ENCODE assay signal across 18 cellular contexts in the genomic region with DNA sequence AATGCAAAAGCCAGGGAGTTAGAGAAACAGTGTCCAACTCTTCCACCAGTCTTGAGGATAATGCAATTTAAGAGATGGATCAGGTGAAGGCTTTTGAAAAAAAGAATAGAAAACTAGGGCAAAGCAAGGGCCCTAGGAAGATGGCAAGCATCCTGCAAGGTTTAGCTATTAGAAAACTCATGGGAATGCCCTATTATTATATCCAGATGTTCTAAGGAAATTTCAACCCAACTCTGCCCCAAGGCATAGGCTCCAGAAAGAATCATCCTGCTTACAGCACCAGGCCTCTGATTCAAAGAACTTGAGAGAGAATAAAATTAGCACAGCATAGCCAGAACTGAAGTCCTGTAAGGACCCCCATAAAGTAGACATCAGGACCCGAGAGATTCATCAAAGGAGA.
DNase-seq lines count a peak whose midpoint lies in the region; ATAC-seq and TF ChIP-seq lines count a peak whose summit lies in the region.
"Had no signal": no experiment of that assay in that cellular context is flagged by ENCODE, and none has a peak within 500 bp of the region (broad histone marks: within the 10 kb centered on the region; RNA-seq: fewer than 3 reads in every experiment).

No MANE protein-coding gene starts in this region.

- no peak overlapping the region for H3K4me3 Mint-ChIP-seq in glutamatergic neuron (ENCODE audit: unreplicated experiment)
- H3K4me3 Mint-ChIP-seq: CD4-positive, CD25-positive, alpha-beta regulatory T cell; CD8-positive, alpha-beta memory T cell; H9 had no signal

- H3K27me3 Mint-ChIP-seq in glutamatergic neuron (ENCODE audit: unreplicated experiment) = peaks cover 2% of the 10 kb centered on the region

- no peak overlapping the region for H3K27ac Mint-ChIP-seq in glutamatergic neuron (ENCODE audit: unreplicated experiment)
- H3K27ac Mint-ChIP-seq: CD4-positive, CD25-positive, alpha-beta regulatory T cell; CD8-positive, alpha-beta memory T cell; H9 had no signal

- no peaks in the 10 kb centered on the region for H3K36me3 ChIP-seq in adipocyte (ENCODE audit: control insufficient read depth, insufficient read depth, low read length, severe bottlenecking)
- H3K36me3 ChIP-seq: BE2C had no signal

- no peak for ATAC-seq in HG02678 (IDR thresholded peaks at IDR 0.05; ENCODE audit: unreplicated experiment)
- ATAC-seq: A549 had no signal

- H3K4me1 Mint-ChIP-seq in glutamatergic neuron (ENCODE audit: low read depth, unreplicated experiment) = no peaks in the 10 kb centered on the region

- H3K27ac ChIP-seq in caudate nucleus (ENCODE audit: low read depth, low read length) = no peak overlapping the region
- H3K27ac ChIP-seq: A549, HL-60, KMS-11 had no signal

- H3K9me3 ChIP-seq in adipocyte (ENCODE audit: control insufficient read depth, low read length) = no peaks in the 10 kb centered on the region
- H3K9me3 ChIP-seq: A549, BE2C had no signal

- peaks cover under 1% of the 10 kb centered on the region for H3K9me3 Mint-ChIP-seq in glutamatergic neuron (ENCODE audit: unreplicated experiment)

- no peak for TF ChIP-seq CTCF in fibroblast of mammary gland (conservative IDR thresholded peaks at IDR 0.05; ENCODE audit: control insufficient read depth, insufficient read depth, low read depth, low read length)
- TF ChIP-seq CTCF in glutamatergic neuron (IDR thresholded peaks at IDR 0.05; ENCODE audit: partially characterized antibody, unreplicated experiment) = no peak

- peaks cover 7% of the 10 kb centered on the region for H3K4me1 ChIP-seq in adipocyte (ENCODE audit: control insufficient read depth, insufficient read depth, low read length)
- H3K4me1 ChIP-seq: A549, BE2C had no signal

- DNase-seq in GM03348 (ENCODE audit: low spot score) (peak; percentile 24), adipocyte (ENCODE audit: low read depth) (peak; percentile 7), fibroblast of mammary gland (ENCODE audit: low read depth) (peak; percentile 23), A172 (ENCODE audit: low spot score) (no peak), glutamatergic neuron (no peak), caudate nucleus (lab: John Stamatoyannopoulos, UW) (no peak)
- DNase-seq: BE2C; C1 segment of cervical spinal cord; CD4-positive, CD25-positive, alpha-beta regulatory T cell; CD8-positive, alpha-beta memory T cell; COR-L47; DMS79; GDM1; H9 had no signal

- no peaks in the 10 kb centered on the region for H3K36me3 Mint-ChIP-seq in glutamatergic neuron (ENCODE audit: unreplicated experiment)
- H3K36me3 Mint-ChIP-seq: CD4-positive, CD25-positive, alpha-beta regulatory T cell; CD8-positive, alpha-beta memory T cell had no signal

- no peak overlapping the region for H3K9ac ChIP-seq in adipocyte (ENCODE audit: low read length)
- H3K9ac ChIP-seq: KMS-11 had no signal

- H3K27me3 ChIP-seq in adipocyte (replicated peaks; ENCODE audit: control insufficient read depth, insufficient read depth, low read length) = no peaks in the 10 kb centered on the region
- H3K27me3 ChIP-seq: BE2C had no signal

- no peak overlapping the region for H3K4me3 ChIP-seq in adipocyte (ENCODE audit: low read length)
- H3K4me3 ChIP-seq in fibroblast of mammary gland (ENCODE audit: control insufficient read depth, low read depth, low read length) = no peak overlapping the region
- H3K4me3 ChIP-seq: A549 had no signal

Comparison
In these comparisons a context has a peak if more than half of its experiments do, and no peak if none do; other contexts are left out.
1. DNase-seq: peak in GM03348 (single experiment), adipocyte (single experiment) and fibroblast of mammary gland (single experiment); none in A172 (single experiment), glutamatergic neuron (single experiment) and caudate nucleus (0 of 61).